1 cellular context compared by ENCODE assay signal in genomic region chr3:195542691-195543641, GRCh38.
A peak's percentile ranks its signal among the peaks of the same experiment; 100 is the strongest.
TF ChIP-seq lines count a peak whose summit lies in the region.

Gene PPP1R2 (minus strand): TSS chr3:195543325. CDS start chr3:195543025, 300 bp downstream.

TF ChIP-seq in K562, 482 proteins besides CTCF, POLR2A, EP300 and RAD21 (continued from another document and continues in another):
- TF ChIP-seq, protein P1, sequence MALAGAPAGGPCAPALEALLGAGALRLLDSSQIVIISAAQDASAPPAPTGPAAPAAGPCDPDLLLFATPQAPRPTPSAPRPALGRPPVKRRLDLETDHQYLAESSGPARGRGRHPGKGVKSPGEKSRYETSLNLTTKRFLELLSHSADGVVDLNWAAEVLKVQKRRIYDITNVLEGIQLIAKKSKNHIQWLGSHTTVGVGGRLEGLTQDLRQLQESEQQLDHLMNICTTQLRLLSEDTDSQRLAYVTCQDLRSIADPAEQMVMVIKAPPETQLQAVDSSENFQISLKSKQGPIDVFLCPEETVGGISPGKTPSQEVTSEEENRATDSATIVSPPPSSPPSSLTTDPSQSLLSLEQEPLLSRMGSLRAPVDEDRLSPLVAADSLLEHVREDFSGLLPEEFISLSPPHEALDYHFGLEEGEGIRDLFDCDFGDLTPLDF (CRISPR knock-in tag; IDR thresholded peaks at IDR 0.05) = 0 out of 2 replicates have a peak, but pooled peaks have one; percentile 64
- TF ChIP-seq ADNP (tag; IDR thresholded peaks at IDR 0.05) (no peak), EWSR1 (IDR thresholded peaks at IDR 0.05; ENCODE audit: borderline replicate concordance, low read depth, partially characterized antibody) (no peak), ZNF75A (CRISPR knock-in tag; IDR thresholded peaks at IDR 0.05) (no peak), CC2D1A (IDR thresholded peaks at IDR 0.05) (no peak), C11orf30 (IDR thresholded peaks at IDR 0.05; ENCODE audit: low read depth) (no peak), ZNF224 (CRISPR knock-in tag; IDR thresholded peaks at IDR 0.05) (no peak), HNRNPL (IDR thresholded peaks at IDR 0.05; ENCODE audit: low read depth, low read length) (0 out of 2 replicates have a peak, but pooled peaks have one; percentile 46), HDAC2 (IDR thresholded peaks at IDR 0.05) (no peak), NUFIP1 (IDR thresholded peaks at IDR 0.05; ENCODE audit: partially characterized antibody) (no peak), NFYB (IDR thresholded peaks at IDR 0.05; ENCODE audit: extremely low read depth, insufficient read length) (no peak), ILF3 (IDR thresholded peaks at IDR 0.05; ENCODE audit: borderline replicate concordance) (no peak), CTCFL (IDR thresholded peaks at IDR 0.05; ENCODE audit: borderline replicate concordance, insufficient read depth, low read depth, low read length, poor library complexity, severe bottlenecking) (no peak), TAF9B (IDR thresholded peaks at IDR 0.05; ENCODE audit: partially characterized antibody) (no peak), KLF10 (CRISPR knock-in tag; IDR thresholded peaks at IDR 0.05) (no peak), ARNT (IDR thresholded peaks at IDR 0.05) (0 out of 4 replicates have a peak, but pooled peaks of 1 of the 2 experiments have one; percentile 20), ZEB2 (IDR thresholded peaks at IDR 0.05) (no peak), TRIM24 (IDR thresholded peaks at IDR 0.05) (no peak), PTTG1 (tag; IDR thresholded peaks at IDR 0.05; ENCODE audit: low read depth) (no peak), DPF2 (IDR thresholded peaks at IDR 0.05) (no peak), TCFL5 (CRISPR knock-in tag; conservative IDR thresholded peaks at IDR 0.05) (no peak), RBM17 (IDR thresholded peaks at IDR 0.05; ENCODE audit: borderline replicate concordance, low read depth, low read length) (no peak), DEAF1 (CRISPR knock-in tag; IDR thresholded peaks at IDR 0.05) (no peak), ZNF121 (CRISPR knock-in tag; conservative IDR thresholded peaks at IDR 0.05) (no peak), CLOCK (CRISPR knock-in tag; IDR thresholded peaks at IDR 0.05; ENCODE audit: borderline replicate concordance) (no peak), AFF4 (CRISPR knock-in tag; IDR thresholded peaks at IDR 0.05) (peak; percentile 83), MEF2D (tag; conservative IDR thresholded peaks at IDR 0.05; ENCODE audit: low read depth) (no peak), SIN3A (IDR thresholded peaks at IDR 0.05; ENCODE audit: borderline replicate concordance in 2 of 2, control insufficient read depth in 1 of 2, low read depth in 2 of 2, low read length in 2 of 2) (peak in 1 of 2 experiments; percentile 18; a peak in 1 of 4 replicates), ZNF175 (CRISPR knock-in tag; IDR thresholded peaks at IDR 0.05; ENCODE audit: low read depth) (0 out of 2 replicates have a peak, but pooled peaks have one; percentile 10), FOXP4 (CRISPR knock-in tag; IDR thresholded peaks at IDR 0.05; ENCODE audit: borderline replicate concordance) (no peak), ZBTB9 (CRISPR knock-in tag; IDR thresholded peaks at IDR 0.05) (0 out of 2 replicates have a peak, but pooled peaks have one; percentile 33)
- TF ChIP-seq, protein P2, sequence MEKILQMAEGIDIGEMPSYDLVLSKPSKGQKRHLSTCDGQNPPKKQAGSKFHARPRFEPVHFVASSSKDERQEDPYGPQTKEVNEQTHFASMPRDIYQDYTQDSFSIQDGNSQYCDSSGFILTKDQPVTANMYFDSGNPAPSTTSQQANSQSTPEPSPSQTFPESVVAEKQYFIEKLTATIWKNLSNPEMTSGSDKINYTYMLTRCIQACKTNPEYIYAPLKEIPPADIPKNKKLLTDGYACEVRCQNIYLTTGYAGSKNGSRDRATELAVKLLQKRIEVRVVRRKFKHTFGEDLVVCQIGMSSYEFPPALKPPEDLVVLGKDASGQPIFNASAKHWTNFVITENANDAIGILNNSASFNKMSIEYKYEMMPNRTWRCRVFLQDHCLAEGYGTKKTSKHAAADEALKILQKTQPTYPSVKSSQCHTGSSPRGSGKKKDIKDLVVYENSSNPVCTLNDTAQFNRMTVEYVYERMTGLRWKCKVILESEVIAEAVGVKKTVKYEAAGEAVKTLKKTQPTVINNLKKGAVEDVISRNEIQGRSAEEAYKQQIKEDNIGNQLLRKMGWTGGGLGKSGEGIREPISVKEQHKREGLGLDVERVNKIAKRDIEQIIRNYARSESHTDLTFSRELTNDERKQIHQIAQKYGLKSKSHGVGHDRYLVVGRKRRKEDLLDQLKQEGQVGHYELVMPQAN (IDR thresholded peaks at IDR 0.05; ENCODE audit: borderline replicate concordance) = 0 out of 2 replicates have a peak, but pooled peaks have one; percentile 26
- TF ChIP-seq, protein P3, sequence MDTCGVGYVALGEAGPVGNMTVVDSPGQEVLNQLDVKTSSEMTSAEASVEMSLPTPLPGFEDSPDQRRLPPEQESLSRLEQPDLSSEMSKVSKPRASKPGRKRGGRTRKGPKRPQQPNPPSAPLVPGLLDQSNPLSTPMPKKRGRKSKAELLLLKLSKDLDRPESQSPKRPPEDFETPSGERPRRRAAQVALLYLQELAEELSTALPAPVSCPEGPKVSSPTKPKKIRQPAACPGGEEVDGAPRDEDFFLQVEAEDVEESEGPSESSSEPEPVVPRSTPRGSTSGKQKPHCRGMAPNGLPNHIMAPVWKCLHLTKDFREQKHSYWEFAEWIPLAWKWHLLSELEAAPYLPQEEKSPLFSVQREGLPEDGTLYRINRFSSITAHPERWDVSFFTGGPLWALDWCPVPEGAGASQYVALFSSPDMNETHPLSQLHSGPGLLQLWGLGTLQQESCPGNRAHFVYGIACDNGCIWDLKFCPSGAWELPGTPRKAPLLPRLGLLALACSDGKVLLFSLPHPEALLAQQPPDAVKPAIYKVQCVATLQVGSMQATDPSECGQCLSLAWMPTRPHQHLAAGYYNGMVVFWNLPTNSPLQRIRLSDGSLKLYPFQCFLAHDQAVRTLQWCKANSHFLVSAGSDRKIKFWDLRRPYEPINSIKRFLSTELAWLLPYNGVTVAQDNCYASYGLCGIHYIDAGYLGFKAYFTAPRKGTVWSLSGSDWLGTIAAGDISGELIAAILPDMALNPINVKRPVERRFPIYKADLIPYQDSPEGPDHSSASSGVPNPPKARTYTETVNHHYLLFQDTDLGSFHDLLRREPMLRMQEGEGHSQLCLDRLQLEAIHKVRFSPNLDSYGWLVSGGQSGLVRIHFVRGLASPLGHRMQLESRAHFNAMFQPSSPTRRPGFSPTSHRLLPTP (IDR thresholded peaks at IDR 0.05; ENCODE audit: borderline replicate concordance, extremely low read depth, insufficient read length) = no peak
- TF ChIP-seq, protein P4, sequence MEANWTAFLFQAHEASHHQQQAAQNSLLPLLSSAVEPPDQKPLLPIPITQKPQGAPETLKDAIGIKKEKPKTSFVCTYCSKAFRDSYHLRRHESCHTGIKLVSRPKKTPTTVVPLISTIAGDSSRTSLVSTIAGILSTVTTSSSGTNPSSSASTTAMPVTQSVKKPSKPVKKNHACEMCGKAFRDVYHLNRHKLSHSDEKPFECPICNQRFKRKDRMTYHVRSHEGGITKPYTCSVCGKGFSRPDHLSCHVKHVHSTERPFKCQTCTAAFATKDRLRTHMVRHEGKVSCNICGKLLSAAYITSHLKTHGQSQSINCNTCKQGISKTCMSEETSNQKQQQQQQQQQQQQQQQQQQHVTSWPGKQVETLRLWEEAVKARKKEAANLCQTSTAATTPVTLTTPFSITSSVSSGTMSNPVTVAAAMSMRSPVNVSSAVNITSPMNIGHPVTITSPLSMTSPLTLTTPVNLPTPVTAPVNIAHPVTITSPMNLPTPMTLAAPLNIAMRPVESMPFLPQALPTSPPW (CRISPR knock-in tag; IDR thresholded peaks at IDR 0.05) = peak; percentile 65; the same call in 1 of the 2 replicates
